ENCODE assay signal across 1 cellular context in genomic region chr14:20455355-20456300, GRCh38.
A peak's percentile ranks its signal among the peaks of the same experiment; 100 is the strongest.
TF ChIP-seq lines count a peak whose summit lies in the region.

No MANE protein-coding gene starts in this region.

TF ChIP-seq in WTC11, 78 proteins besides CTCF, POLR2A, EP300 and RAD21:
- TF ChIP-seq ZNF671 (CRISPR knock-in tag; IDR thresholded peaks at IDR 0.05) (peak; percentile 35; the same call in 1 of the 2 replicates), NFATC4 (CRISPR knock-in tag; IDR thresholded peaks at IDR 0.05) (peak; percentile 61; the same call in 1 of the 2 replicates), HMGXB4 (CRISPR knock-in tag; IDR thresholded peaks at IDR 0.05) (no peak), ZNF512 (CRISPR knock-in tag; IDR thresholded peaks at IDR 0.05; ENCODE audit: borderline replicate concordance) (no peak), MAX (CRISPR knock-in tag; IDR thresholded peaks at IDR 0.05) (0 out of 2 replicates have a peak, but pooled peaks have one; percentile 76), EMX1 (CRISPR knock-in tag; IDR thresholded peaks at IDR 0.05) (peak; percentile 61; the same call in 1 of the 2 replicates), ZNF121 (CRISPR knock-in tag; IDR thresholded peaks at IDR 0.05) (no peak), ELF4 (CRISPR knock-in tag; IDR thresholded peaks at IDR 0.05; ENCODE audit: low read depth) (no peak), MYBL2 (CRISPR knock-in tag; IDR thresholded peaks at IDR 0.05) (no peak), AR (CRISPR knock-in tag; IDR thresholded peaks at IDR 0.05) (peak; percentile 82; the same call in 1 of the 2 replicates), ZNF423 (CRISPR knock-in tag; IDR thresholded peaks at IDR 0.05) (no peak)
